In the genomic region with DNA sequence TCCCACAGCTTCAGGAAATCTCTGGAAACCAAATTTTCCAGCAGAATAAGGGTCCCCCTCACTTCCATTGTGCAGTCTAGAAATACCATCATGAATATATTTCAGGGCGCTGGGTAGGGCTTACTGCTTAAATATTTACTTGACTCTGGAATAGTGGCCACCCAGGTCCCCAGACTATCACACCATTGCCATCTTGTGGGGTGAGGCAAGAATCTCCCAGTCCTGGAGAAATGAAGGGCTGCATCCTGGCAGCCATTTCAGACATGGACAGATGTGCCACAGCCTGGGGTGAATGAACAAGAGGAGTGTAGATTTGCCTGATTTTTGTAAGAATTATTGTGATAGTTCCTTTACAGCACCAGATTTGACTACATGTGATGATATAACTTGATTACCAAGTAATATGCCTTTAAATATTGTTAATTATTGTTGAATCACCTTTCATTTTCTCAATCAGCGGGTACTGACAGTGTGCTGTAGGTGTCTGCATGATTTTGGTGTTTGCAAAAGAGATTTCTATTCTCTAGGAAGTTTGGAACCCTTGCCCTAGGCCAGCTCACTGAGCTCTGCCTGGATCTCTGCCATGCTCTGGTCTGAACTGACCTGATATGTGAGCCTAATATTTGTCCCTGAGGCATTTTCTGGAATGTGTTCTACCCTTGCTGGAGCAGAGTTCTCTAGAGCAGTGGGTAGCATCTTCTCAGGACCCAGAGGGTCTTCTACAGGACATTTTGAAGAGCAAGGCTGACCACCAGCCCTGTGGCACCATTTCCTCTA, we compare ENCODE assay signal across 10 cellular contexts.
DNase-seq lines count a peak whose midpoint lies in the region; ATAC-seq and TF ChIP-seq lines count a peak whose summit lies in the region.
"Had no signal": no experiment of that assay in that cellular context is flagged by ENCODE, and none has a peak within 500 bp of the region (broad histone marks: within the 10 kb centered on the region; RNA-seq: fewer than 3 reads in every experiment).

No MANE protein-coding gene starts in this region.

- H3K4me1 Mint-ChIP-seq in Caco-2 (ENCODE audit: low read depth, unreplicated experiment) (no peaks in the 10 kb centered on the region), glutamatergic neuron (ENCODE audit: low read depth, unreplicated experiment) (no peaks in the 10 kb centered on the region)

- TF ChIP-seq POLR2A in gastroesophageal sphincter (IDR thresholded peaks at IDR 0.05): no peak

- CTCF ChIA-PET in Caco-2 (lab: Charles Lee): no interaction called here

- DNase-seq in Caco-2: peak in 1 of 2 experiments; percentile 20
- DNase-seq in left lobe of liver (ENCODE audit: low spot score): no peak
- no peak for DNase-seq in D341Med (ENCODE audit: low spot score)
- DNase-seq in glutamatergic neuron: no peak
- DNase-seq: activated CD4-positive, alpha-beta memory T cell treated with anti-CD3 and anti-CD28 coated beads for 36 hours had no signal

- H3K4me3 ChIP-seq in Caco-2 (ENCODE audit: low read depth, low read length) (no peak overlapping the region), WI38 (ENCODE audit: low read depth, low read length) (no peak overlapping the region), gastroesophageal sphincter (no peak overlapping the region)

- H3K9me3 Mint-ChIP-seq in Caco-2 (ENCODE audit: unreplicated experiment) (no peaks in the 10 kb centered on the region), glutamatergic neuron (ENCODE audit: unreplicated experiment) (no peaks in the 10 kb centered on the region)
- H3K9me3 Mint-ChIP-seq: activated CD4-positive, alpha-beta memory T cell treated with anti-CD3 and anti-CD28 coated beads for 36 hours had no signal

- peak; percentile 11 to 16 for TF ChIP-seq CTCF in Caco-2 (IDR thresholded peaks at IDR 0.05; ENCODE audit: insufficient read depth in 1 of 2, low read depth in 1 of 2, low read length in 1 of 2, severe bottlenecking in 1 of 2, unreplicated experiment in 1 of 2)
- TF ChIP-seq CTCF in WI38 (IDR thresholded peaks at IDR 0.05; ENCODE audit: low read depth, low read length): peak; percentile 13; the same call in 1 of the 2 replicates
- peak in 1 of 4 experiments; percentile 15 for TF ChIP-seq CTCF in gastroesophageal sphincter (IDR thresholded peaks at IDR 0.05)
- TF ChIP-seq CTCF in glutamatergic neuron (IDR thresholded peaks at IDR 0.05; ENCODE audit: partially characterized antibody, unreplicated experiment): no peak

- intact Hi-C loops in Caco-2 (cut with micrococcal nuclease; ENCODE audit: unreplicated experiment): loop anchor here (1.0 to 10.0 kb wide), 3 partner anchors 124 to 518 kb away; no protein-coding TSS in a partner anchor

- 68 to 90% methylated on average over 1 to 2 of the region's 2 CpGs for WGBS in gastroesophageal sphincter (ENCODE audit: low coverage in 1 of 2), 2 donors

- ATAC-seq in HG03139 (IDR thresholded peaks at IDR 0.05; ENCODE audit: unreplicated experiment) (peak; percentile 50), left lobe of liver (peak; percentile 34), gastroesophageal sphincter (no peak), GM19328 (IDR thresholded peaks at IDR 0.05; ENCODE audit: unreplicated experiment) (no peak)

- POLR2A ChIA-PET in Caco-2 (lab: Charles Lee): no interaction called here

- no TSS peak for BruUV-seq in Caco-2 (replicated peaks; lab: Mats Ljungman, UMichigan)

- H3K36me3 ChIP-seq in Caco-2 (ENCODE audit: control insufficient read depth, insufficient read depth, low read length) (no peaks in the 10 kb centered on the region), gastroesophageal sphincter (no peaks in the 10 kb centered on the region)

- no peaks in the 10 kb centered on the region for H3K9me3 ChIP-seq in Caco-2
- H3K9me3 ChIP-seq in gastroesophageal sphincter: no peaks in the 10 kb centered on the region

- H3K27ac ChIP-seq in gastroesophageal sphincter: no peak overlapping the region
- H3K27ac ChIP-seq: epithelial cell of prostate had no signal

- no peak for TF ChIP-seq EP300 in gastroesophageal sphincter (IDR thresholded peaks at IDR 0.05)

- H3K36me3 Mint-ChIP-seq in Caco-2 (ENCODE audit: insufficient read depth, unreplicated experiment): no peaks in the 10 kb centered on the region
- no peaks in the 10 kb centered on the region for H3K36me3 Mint-ChIP-seq in glutamatergic neuron (ENCODE audit: unreplicated experiment)
- H3K36me3 Mint-ChIP-seq: activated CD4-positive, alpha-beta memory T cell treated with anti-CD3 and anti-CD28 coated beads for 36 hours had no signal

- H3K27me3 Mint-ChIP-seq in Caco-2 (ENCODE audit: insufficient read depth, unreplicated experiment) (peaks cover 5% of the 10 kb centered on the region), glutamatergic neuron (ENCODE audit: unreplicated experiment) (peaks cover 2% of the 10 kb centered on the region)
- H3K27me3 Mint-ChIP-seq: activated CD4-positive, alpha-beta memory T cell treated with anti-CD3 and anti-CD28 coated beads for 36 hours had no signal

- H3K4me3 Mint-ChIP-seq in Caco-2 (ENCODE audit: unreplicated experiment) (no peak overlapping the region), glutamatergic neuron (ENCODE audit: unreplicated experiment) (no peak overlapping the region)
- H3K4me3 Mint-ChIP-seq: activated CD4-positive, alpha-beta memory T cell treated with anti-CD3 and anti-CD28 coated beads for 36 hours had no signal

- H3K27ac Mint-ChIP-seq in Caco-2 (ENCODE audit: unreplicated experiment) (no peak overlapping the region), glutamatergic neuron (ENCODE audit: unreplicated experiment) (no peak overlapping the region)
- H3K27ac Mint-ChIP-seq: activated CD4-positive, alpha-beta memory T cell treated with anti-CD3 and anti-CD28 coated beads for 36 hours had no signal

- H3K4me1 ChIP-seq in Caco-2: no peaks in the 10 kb centered on the region
- H3K4me1 ChIP-seq in gastroesophageal sphincter: peaks cover 0 to 6% (median 0%) of the 10 kb centered on the region in 3 donors

- no peaks in the 10 kb centered on the region for H3K27me3 ChIP-seq in Caco-2 (replicated peaks; ENCODE audit: control insufficient read depth, insufficient read depth, low read length)
- H3K27me3 ChIP-seq in gastroesophageal sphincter: no peaks in the 10 kb centered on the region

Comparison
In these comparisons a context has a peak if more than half of its experiments do, and no peak if none do; other contexts are left out.
1. ATAC-seq: peak in HG03139 (single experiment) and left lobe of liver (single experiment); none in gastroesophageal sphincter (single experiment) and GM19328 (single experiment).